Comparison of ENCODE assay signal across 17 cellular contexts in the genomic region with DNA sequence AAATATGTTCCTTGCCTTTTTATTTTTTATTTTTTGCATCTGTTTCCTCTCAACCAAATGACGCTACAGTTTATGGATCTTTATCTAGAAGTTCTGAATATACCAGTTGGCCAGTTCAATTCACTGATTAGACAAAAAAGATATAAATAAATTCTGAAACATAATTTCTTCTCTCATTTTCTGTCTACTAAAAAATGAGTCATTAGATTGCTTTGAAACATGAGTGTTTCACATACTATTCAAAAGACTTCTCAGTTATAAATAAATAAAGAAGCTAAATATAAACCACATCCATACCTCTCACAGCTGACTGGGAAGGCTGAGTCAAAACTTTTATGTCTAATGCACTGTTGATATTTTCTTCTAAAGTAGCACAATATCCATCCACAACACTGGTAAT.
DNase-seq lines count a peak whose midpoint lies in the region; ATAC-seq and TF ChIP-seq lines count a peak whose summit lies in the region.
"Had no signal": no experiment of that assay in that cellular context is flagged by ENCODE, and none has a peak within 500 bp of the region (broad histone marks: within the 10 kb centered on the region; RNA-seq: fewer than 3 reads in every experiment).

No MANE protein-coding gene starts in this region.

- H3K27me3 Mint-ChIP-seq in activated CD4-positive, alpha-beta memory T cell treated with anti-CD3 and anti-CD28 coated beads for 36 hours = no peaks in the 10 kb centered on the region
- H3K27me3 Mint-ChIP-seq: activated B cell treated with CpG ODN at 0.5 μM for 24 hours; central memory CD8-positive, alpha-beta T cell had no signal

- no peaks in the 10 kb centered on the region for H3K9me3 ChIP-seq in uterus
- H3K9me3 ChIP-seq: A549, heart right ventricle, suprapubic skin had no signal

- peaks cover 5% of the 10 kb centered on the region for H3K36me3 Mint-ChIP-seq in activated CD4-positive, alpha-beta memory T cell treated with anti-CD3 and anti-CD28 coated beads for 36 hours

- POLR2A ChIA-PET in activated CD4-positive, alpha-beta memory T cell treated with anti-CD3 and anti-CD28 coated beads for 36 hours (lab: Charles Lee) = no interaction called here

- no peak for TF ChIP-seq CTCF in brain microvascular endothelial cell (IDR thresholded peaks at IDR 0.05; ENCODE audit: low read depth, low read length, missing control alignments)
- peak in 1 of 4 experiments; percentile 6 for TF ChIP-seq CTCF in uterus (IDR thresholded peaks at IDR 0.05)

- no peaks in the 10 kb centered on the region for H3K4me1 Mint-ChIP-seq in activated CD4-positive, alpha-beta memory T cell treated with anti-CD3 and anti-CD28 coated beads for 36 hours (ENCODE audit: low read depth)
- H3K4me1 Mint-ChIP-seq: activated B cell treated with CpG ODN at 0.5 μM for 24 hours; central memory CD8-positive, alpha-beta T cell had no signal

- H3K27ac Mint-ChIP-seq in activated CD4-positive, alpha-beta memory T cell treated with anti-CD3 and anti-CD28 coated beads for 36 hours = no peak overlapping the region
- H3K27ac Mint-ChIP-seq: activated B cell treated with CpG ODN at 0.5 μM for 24 hours had no signal

- DNase-seq in left ventricle myocardium superior (no peak), cardiac septum (ENCODE audit: low spot score) (no peak), brain microvascular endothelial cell (peak; percentile 42), iris pigment epithelial cell (ENCODE audit: low read depth) (peak; percentile 79), uterus (no peak), SIG-M5 (lab: John Stamatoyannopoulos, UW) (no peak)
- DNase-seq in activated CD4-positive, alpha-beta memory T cell treated with anti-CD3 and anti-CD28 coated beads for 36 hours = no peak
- DNase-seq in central memory CD4-positive, alpha-beta T cell = no peak
- DNase-seq: activated B cell treated with CpG ODN at 0.5 μM for 24 hours; activated effector memory CD4-positive, alpha-beta T cell treated with anti-CD3 and anti-CD28 coated beads, Interleukin-2, amount 50 U/mL, for 16 hours; heart right ventricle; NCI-H2081 treated with DMSO at 0.1 percent for 48 hours; NCI-H526; T-helper 1 cell had no signal

- no peak for TF ChIP-seq POLR2A in uterus (IDR thresholded peaks at IDR 0.05)

- H3K27ac ChIP-seq in brain microvascular endothelial cell = no peak overlapping the region
- peak overlapping the region; percentile 49 to 61 for H3K27ac ChIP-seq in uterus
- H3K27ac ChIP-seq: A549, suprapubic skin had no signal

- intact Hi-C loops in left ventricle myocardium superior (cut with micrococcal nuclease) = no loop called here
- intact Hi-C loops in cardiac septum (cut with DNase I) = loop anchor here (10.0 kb wide), 1 partner anchor 83 kb away; no protein-coding TSS in a partner anchor
- intact Hi-C loops in uterus (cut with DNase I; ENCODE audit: low total_unique reads) = no loop called here
- intact Hi-C loops in activated CD4-positive, alpha-beta memory T cell treated with anti-CD3 and anti-CD28 coated beads for 36 hours (cut with micrococcal nuclease) = no loop called here

- H3K9me3 Mint-ChIP-seq in activated CD4-positive, alpha-beta memory T cell treated with anti-CD3 and anti-CD28 coated beads for 36 hours = no peaks in the 10 kb centered on the region
- H3K9me3 Mint-ChIP-seq: activated B cell treated with CpG ODN at 0.5 μM for 24 hours; central memory CD8-positive, alpha-beta T cell had no signal

- H3K4me3 Mint-ChIP-seq in activated CD4-positive, alpha-beta memory T cell treated with anti-CD3 and anti-CD28 coated beads for 36 hours = no peak overlapping the region
- H3K4me3 Mint-ChIP-seq: activated B cell treated with CpG ODN at 0.5 μM for 24 hours; central memory CD8-positive, alpha-beta T cell had no signal

- ATAC-seq in left ventricle myocardium superior = peak; percentile 45
- ATAC-seq: A549 had no signal

- H3K36me3 ChIP-seq in brain microvascular endothelial cell (replicated peaks) (no peaks in the 10 kb centered on the region), uterus (no peaks in the 10 kb centered on the region)
- H3K36me3 ChIP-seq: suprapubic skin had no signal

- no peak overlapping the region for H3K4me3 ChIP-seq in brain microvascular endothelial cell (ENCODE audit: low read depth, low read length)
- no peak overlapping the region for H3K4me3 ChIP-seq in uterus
- H3K4me3 ChIP-seq: A549, heart right ventricle, suprapubic skin had no signal

- no peaks in the 10 kb centered on the region for H3K4me1 ChIP-seq in uterus
- H3K4me1 ChIP-seq: A549, suprapubic skin had no signal

- in situ Hi-C loops in brain microvascular endothelial cell (cut with HindIII; ENCODE audit: low pct_ligation_motif_present, low sequenced_read_pairs) = no loop called here

- CTCF ChIA-PET in activated CD4-positive, alpha-beta memory T cell treated with anti-CD3 and anti-CD28 coated beads for 36 hours (lab: Charles Lee) = no interaction called here

- H3K27me3 ChIP-seq in brain microvascular endothelial cell (replicated peaks) (no peaks in the 10 kb centered on the region), uterus (no peaks in the 10 kb centered on the region)
- H3K27me3 ChIP-seq: heart right ventricle, suprapubic skin had no signal

Comparison
In these comparisons a context has a peak if more than half of its experiments do, and no peak if none do; other contexts are left out.
1. DNase-seq: peak in brain microvascular endothelial cell (single experiment) and iris pigment epithelial cell (single experiment); none in left ventricle myocardium superior (single experiment), cardiac septum (single experiment), uterus (0 of 2), activated CD4-positive, alpha-beta memory T cell treated with anti-CD3 and anti-CD28 coated beads for 36 hours (single experiment), SIG-M5 (single experiment) and central memory CD4-positive, alpha-beta T cell (single experiment).